ENCODE assay signal across 16 cellular contexts in the genomic region with DNA sequence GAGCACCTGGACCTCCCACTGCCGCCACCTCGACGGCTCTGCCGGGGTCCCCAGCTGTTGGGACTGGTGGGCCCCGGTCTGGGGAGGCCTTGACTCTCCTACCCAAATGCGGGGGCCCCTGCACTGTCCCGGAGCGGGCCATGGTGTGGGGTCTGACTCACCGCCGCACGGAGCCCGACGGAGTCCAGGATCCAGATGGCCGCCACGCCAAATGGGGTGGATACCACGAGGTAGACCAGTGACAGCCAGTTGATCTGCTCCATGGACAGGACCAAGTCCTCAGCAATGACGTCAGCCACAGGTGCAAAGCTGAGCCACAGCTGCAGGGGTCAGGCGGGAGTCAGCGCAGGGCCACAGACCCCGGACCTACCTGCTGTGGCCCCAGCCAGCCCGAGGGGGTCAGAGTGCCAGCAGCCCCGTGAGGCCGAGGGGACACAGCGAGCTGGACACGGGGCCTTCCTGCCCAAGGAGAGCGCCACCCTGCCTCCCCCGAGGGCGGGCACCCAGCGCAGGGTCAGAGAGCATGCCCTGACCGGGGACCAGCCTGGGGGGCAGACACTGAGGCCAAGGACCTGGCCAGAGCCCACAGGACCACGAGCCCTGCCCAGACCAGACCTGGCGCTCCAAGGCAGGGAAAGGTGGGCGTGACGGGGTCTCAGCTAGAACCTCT. TPM values are rescaled to one million over a fixed set of nuclear protein-coding genes. Genes with fewer than 3 reads are reported as not detected.
A peak's percentile ranks its signal among the peaks of the same experiment; 100 is the strongest.
DNase-seq lines count a peak whose midpoint lies in the region; ATAC-seq, FAIRE-seq and TF ChIP-seq lines count a peak whose summit lies in the region.
"Had no signal": no experiment of that assay in that cellular context is flagged by ENCODE, and none has a peak within 500 bp of the region (broad histone marks: within the 10 kb centered on the region; RNA-seq: fewer than 3 reads in every experiment).

No MANE protein-coding gene starts in this region.

- TF ChIP-seq CTCF in GM06990 (IDR thresholded peaks at IDR 0.05; ENCODE audit: insufficient read depth, low read length, poor library complexity, severe bottlenecking) (no peak), HepG2 (CRISPR knock-in tag; IDR thresholded peaks at IDR 0.05) (0 out of 2 replicates have a peak, but pooled peaks have one; percentile 22), natural killer cell (IDR thresholded peaks at IDR 0.05) (no peak), Calu3 (IDR thresholded peaks at IDR 0.05; ENCODE audit: unreplicated experiment) (no peak)

- H4K20me1 ChIP-seq in HepG2 (ENCODE audit: insufficient read depth, low read length) = no peaks in the 10 kb centered on the region
- H4K20me1 ChIP-seq: BLaER1 had no signal

- no peaks in the 10 kb centered on the region for H3K9me3 Mint-ChIP-seq in natural killer cell
- H3K9me3 Mint-ChIP-seq in Calu3 (ENCODE audit: low read depth, unreplicated experiment) = no peaks in the 10 kb centered on the region

- POLR2A ChIA-PET in HepG2 (lab: Yijun Ruan, JAX) = interaction anchor here (0.9 to 1.5 kb wide), 8 partner anchors 7 to 301 kb away, joined by 3 to 15 read pairs (median 5); a partner anchor contains a TSS

- TF ChIP-seq RAD21 in HepG2 (CRISPR knock-in tag; IDR thresholded peaks at IDR 0.05) = no peak

- H3K27me3 Mint-ChIP-seq in natural killer cell (ENCODE audit: low read depth in 2 of 2) (no peaks in the 10 kb centered on the region), Calu3 (ENCODE audit: unreplicated experiment) (no peaks in the 10 kb centered on the region)

- no peaks in the 10 kb centered on the region for H3K79me2 ChIP-seq in HepG2 (ENCODE audit: insufficient read depth, low read length)

- H3K27ac Mint-ChIP-seq in natural killer cell (no peak overlapping the region), Calu3 (ENCODE audit: unreplicated experiment) (no peak overlapping the region)

- DNase-seq in GM06990 (ENCODE audit: extremely low read depth, insufficient read length) (peak; percentile 14), SJCRH30 (no peak), HepG2 (ENCODE audit: low spot score) (no peak), natural killer cell (no peak), posterior vena cava (ENCODE audit: low spot score) (no peak), Calu3 (no peak)
- DNase-seq: amniotic stem cell; NCI-H187 treated with DMSO at 0.1 percent for 48 hours; NCI-H524 treated with DMSO at 0.1 percent for 48 hours; stimulated activated CD4-positive, alpha-beta T cell treated with anti-CD3 and anti-CD28 coated beads, Interleukin-12 subunit alpha, Interleukin-12 subunit beta, amount 100 ng/mL, for 4 hours had no signal

- CTCF ChIA-PET in HepG2 (lab: Yijun Ruan, JAX; ENCODE audit: low intra/inter-chr PET ratio, low total read pairs) (no interaction called here), Calu3 (lab: Charles Lee) (no interaction called here)

- H3K27me3 ChIP-seq in GM06990 (replicated peaks; ENCODE audit: control insufficient read depth, insufficient read depth, low read length) (no peaks in the 10 kb centered on the region), SJCRH30 (no peaks in the 10 kb centered on the region), HepG2 (ENCODE audit: control insufficient read depth in 1 of 2, insufficient read depth in 2 of 2, low read length in 2 of 2) (0 out of 5 replicates have a peak, but pooled peaks cover 0 to 1% of the 10 kb centered on the region in 2 experiments), skeletal muscle tissue (ENCODE audit: control insufficient read depth in 3 of 3, insufficient read depth in 3 of 3, low read length in 3 of 3) (no peaks in the 10 kb centered on the region)
- H3K27me3 ChIP-seq: BLaER1 had no signal

- H3K4me1 Mint-ChIP-seq in natural killer cell (peaks cover 10 to 32% of the 10 kb centered on the region in 2 donors), Calu3 (ENCODE audit: low read depth, unreplicated experiment) (peaks cover 7% of the 10 kb centered on the region)

- no peak overlapping the region for H3K4me3 Mint-ChIP-seq in natural killer cell
- no peak overlapping the region for H3K4me3 Mint-ChIP-seq in Calu3 (ENCODE audit: low read depth, unreplicated experiment)

- no peak overlapping the region for H3K4me3 ChIP-seq in GM06990 (replicated peaks; ENCODE audit: low read depth, low read length)
- no peak overlapping the region for H3K4me3 ChIP-seq in SJCRH30
- peak overlapping the region in 2 of 3 experiments; percentile 63 to 71; a peak in 3 of 6 replicates for H3K4me3 ChIP-seq in HepG2 (replicated peaks in 1 of 3; ENCODE audit: insufficient read depth in 1 of 3, low read depth in 2 of 3, low read length in 3 of 3)
- H3K4me3 ChIP-seq in skeletal muscle tissue (ENCODE audit: low read length in 3 of 3) = peak overlapping the region in 1 of 3 donors; percentile 69
- H3K4me3 ChIP-seq: BLaER1 had no signal

- TF ChIP-seq EP300 in HepG2 (IDR thresholded peaks at IDR 0.05; ENCODE audit: low read depth in 2 of 2, low read length in 2 of 2) (no peak), HepG2 (CRISPR knock-in tag; IDR thresholded peaks at IDR 0.05; ENCODE audit: borderline replicate concordance) (no peak)

- intact Hi-C loops in HepG2 (cut with micrococcal nuclease; ENCODE audit: unreplicated experiment) (loop anchor here (2.0 to 5.0 kb wide), 2 partner anchors 18 to 36 kb away; a partner anchor contains a TSS), natural killer cell (cut with micrococcal nuclease) (no loop called here), posterior vena cava (cut with DNase I) (no loop called here), Calu3 (cut with micrococcal nuclease; ENCODE audit: unreplicated experiment) (no loop called here)

- no peak for TF ChIP-seq POLR2A in HepG2 (IDR thresholded peaks at IDR 0.05; ENCODE audit: insufficient read depth in 1 of 2, low read depth in 2 of 2, low read length in 2 of 2)

- H3K4me1 ChIP-seq in SJCRH30 (peaks cover 15% of the 10 kb centered on the region), HepG2 (ENCODE audit: insufficient read depth, low read length) (peaks cover 79% of the 10 kb centered on the region), skeletal muscle tissue (ENCODE audit: control insufficient read depth in 3 of 3, insufficient read depth in 3 of 3, low read length in 3 of 3) (peaks cover 38 to 40% (median 38%) of the 10 kb centered on the region in 3 donors)

- no TSS peak for BruUV-seq in HepG2 (replicated peaks; lab: Mats Ljungman, UMichigan)
- BruUV-seq in Calu3 (replicated peaks; lab: Mats Ljungman, UMichigan) = no TSS peak

- H3K36me3 Mint-ChIP-seq in natural killer cell (no peaks in the 10 kb centered on the region), Calu3 (ENCODE audit: insufficient read depth, unreplicated experiment) (peaks cover 10% of the 10 kb centered on the region)

- peak overlapping the region; percentile 97 for H3K4me2 ChIP-seq in HepG2 (ENCODE audit: low read depth, low read length)
- H3K4me2 ChIP-seq: BLaER1 had no signal

- in situ Hi-C loops in HepG2 (cut with HindIII; ENCODE audit: extremely low pct_ligation_motif_present, low pct_unique_long_range_greater_than_20kb) = no loop called here

- ATAC-seq in HepG2 (no peak; the same call in 2 of the 3 replicates), HG03095 (IDR thresholded peaks at IDR 0.05; ENCODE audit: unreplicated experiment) (no peak), natural killer cell (no peak)

- H3K27ac ChIP-seq in SJCRH30 (peak overlapping the region; percentile 46), HepG2 (ENCODE audit: extremely low read length, insufficient read depth, low read length) (no peak overlapping the region), skeletal muscle tissue (ENCODE audit: low read depth, low read length) (peak overlapping the region; percentile 85)
- H3K27ac ChIP-seq: BLaER1 had no signal

- no peaks in the 10 kb centered on the region for H3K36me3 ChIP-seq in GM06990 (ENCODE audit: control insufficient read depth, insufficient read depth, low read length)
- H3K36me3 ChIP-seq in SJCRH30 = no peaks in the 10 kb centered on the region
- no peaks in the 10 kb centered on the region for H3K36me3 ChIP-seq in HepG2 (replicated peaks in 1 of 2; ENCODE audit: control insufficient read depth in 1 of 2, insufficient read depth in 2 of 2, low read length in 2 of 2)
- H3K36me3 ChIP-seq in skeletal muscle tissue (ENCODE audit: control insufficient read depth in 3 of 3, insufficient read depth in 3 of 3, low read length in 3 of 3) = no peaks in the 10 kb centered on the region
- H3K36me3 ChIP-seq: BLaER1 had no signal

- H3K9me3 ChIP-seq in SJCRH30 (replicated peaks) = no peaks in the 10 kb centered on the region
- H3K9me3 ChIP-seq in HepG2 (ENCODE audit: low read length) = no peaks in the 10 kb centered on the region
- no peaks in the 10 kb centered on the region for H3K9me3 ChIP-seq in skeletal muscle tissue (ENCODE audit: control insufficient read depth in 3 of 3, low read length in 3 of 3)
- H3K9me3 ChIP-seq: BLaER1, left lung had no signal

- H3K9ac ChIP-seq in HepG2 (ENCODE audit: insufficient read depth, low read depth, low read length) (0 out of 2 replicates have a peak overlapping the region, but pooled peaks have one; percentile 67), skeletal muscle tissue (ENCODE audit: low read depth in 1 of 3, low read length in 3 of 3) (peak overlapping the region in 2 of 3 donors; percentile 6 to 85)
- H3K9ac ChIP-seq: BLaER1 had no signal

- H2AFZ ChIP-seq in HepG2 (ENCODE audit: low read length) = no peak overlapping the region

- WGBS in HepG2 (ENCODE audit: low lambda C conversion rate) = 80% methylated on average over 5 of the region's 34 CpGs

- FAIRE-seq in HepG2 (lab: Jason Lieb, UNC) = no peak
- FAIRE-seq: GM12892 had no signal

RNA-seq across cellular contexts. Expression of a gene that starts 2.4 kb away (rescaled TPM):
- 0.13 TPM in 1 of 2 replicates, not detected in the other for total RNA-seq in SJCRH30 (2014; rRNA removed; shearing (Covaris generic))
- total RNA-seq in HepG2 (2016; rRNA removed; fragmentation: Illumina TruSeq; extraction: Trizol) (0.07 TPM in 1 of 2 replicates, not detected in the other), skeletal muscle tissue (4.2 TPM), natural killer cell (10 to 100 TPM; 10.0 to 14.9 (median 10.4) TPM), posterior vena cava (10 to 100 TPM in 1 of 2 donors, 1 to 10 TPM in 1; 9.3 to 10.4 TPM), Calu3 (2022) (0.24 and 0.40 TPM in 2 replicates)
- not detected in 2 replicates for total RNA-seq in HepG2 (2016; cell fraction: cytosol; rRNA removed; fragmentation: Illumina TruSeq; extraction: Trizol; ENCODE audit: low read depth)
- 0.09 TPM in 1 of 2 replicates, not detected in the other for total RNA-seq in HepG2 (2016; cell fraction: insoluble cytoplasmic fraction; rRNA removed; fragmentation: Illumina TruSeq; extraction: Trizol)
- total RNA-seq in HepG2 (2016; cell fraction: membrane; rRNA removed; fragmentation: Illumina TruSeq; extraction: Trizol) = not detected in 2 replicates
- total RNA-seq in HepG2 (2016; cell fraction: nucleus; rRNA removed; fragmentation: Illumina TruSeq; extraction: Trizol) = 0.62 TPM in 1 of 2 replicates, not detected in the other
- polyA plus RNA-seq in HepG2 (2011; rRNA removed) = 0.17 and 0.22 TPM in 2 replicates
- polyA plus RNA-seq in HepG2 (2011; cell fraction: cytosol; rRNA removed) = 0.10 and 0.16 TPM in 2 replicates
- polyA plus RNA-seq in HepG2 (2011; cell fraction: nucleus; rRNA removed) = 1.9 and 2.5 TPM in 2 replicates
- polyA plus RNA-seq in HepG2 (2012) = 0.21 and 0.29 TPM in 2 replicates
- polyA plus RNA-seq in HepG2 (2016; cell fraction: cytosol; fragmentation: Illumina TruSeq; extraction: Trizol; ENCODE audit: low read depth) = 0.07 TPM in 1 of 2 replicates, not detected in the other
- polyA plus RNA-seq in HepG2 (2016; cell fraction: insoluble cytoplasmic fraction; fragmentation: Illumina TruSeq; extraction: Trizol; ENCODE audit: low read depth) = not detected in 2 replicates
- polyA plus RNA-seq in HepG2 (2016; cell fraction: membrane; fragmentation: Illumina TruSeq; extraction: Trizol; ENCODE audit: low read depth) = not detected in 2 replicates
- 0.53 TPM in 1 of 2 replicates, not detected in the other for polyA plus RNA-seq in HepG2 (2016; cell fraction: nucleus; fragmentation: Illumina TruSeq; extraction: Trizol; ENCODE audit: insufficient read depth, low read depth)
- polyA minus RNA-seq in HepG2 (2011; rRNA and poly(A)+ RNA removed; ENCODE audit: low replicate concordance) = 0.12 TPM in 1 of 2 replicates, not detected in the other
- not detected in 2 replicates for polyA minus RNA-seq in HepG2 (2011; cell fraction: cytosol; rRNA and poly(A)+ RNA removed)
- polyA minus RNA-seq in HepG2 (2011; cell fraction: nucleus; rRNA and poly(A)+ RNA removed) = 0.25 and 0.26 TPM in 2 replicates
- total RNA-seq: M059J had no signal

RNA-seq across cellular contexts. Expression of a gene that starts 12.2 kb away (rescaled TPM):
- 3.2 and 3.4 TPM in 2 replicates for total RNA-seq in SJCRH30 (2014; rRNA removed; shearing (Covaris generic))
- total RNA-seq in HepG2 (2016; rRNA removed; fragmentation: Illumina TruSeq; extraction: Trizol) (11.0 and 16.0 TPM in 2 replicates), skeletal muscle tissue (978 TPM), natural killer cell (10 to 100 TPM; 23.4 to 39.5 (median 30.1) TPM), posterior vena cava (10 to 100 TPM in 1 of 2 donors, 1 to 10 TPM in 1; 7.9 to 12.4 TPM), Calu3 (2022) (7.6 and 8.5 TPM in 2 replicates)
- 6.7 and 8.0 TPM in 2 replicates for total RNA-seq in HepG2 (2016; cell fraction: cytosol; rRNA removed; fragmentation: Illumina TruSeq; extraction: Trizol; ENCODE audit: low read depth)
- total RNA-seq in HepG2 (2016; cell fraction: insoluble cytoplasmic fraction; rRNA removed; fragmentation: Illumina TruSeq; extraction: Trizol) = 10.1 and 16.2 TPM in 2 replicates
- 7.6 and 8.2 TPM in 2 replicates for total RNA-seq in HepG2 (2016; cell fraction: membrane; rRNA removed; fragmentation: Illumina TruSeq; extraction: Trizol)
- total RNA-seq in HepG2 (2016; cell fraction: nucleus; rRNA removed; fragmentation: Illumina TruSeq; extraction: Trizol) = 15.9 and 16.6 TPM in 2 replicates
- 6.5 and 11.5 TPM in 2 replicates for polyA plus RNA-seq in HepG2 (2011; rRNA removed)
- 4.1 and 4.4 TPM in 2 replicates for polyA plus RNA-seq in HepG2 (2011; cell fraction: cytosol; rRNA removed)
- 40.0 and 46.9 TPM in 2 replicates for polyA plus RNA-seq in HepG2 (2011; cell fraction: nucleus; rRNA removed)
- polyA plus RNA-seq in HepG2 (2012) = 7.4 and 8.9 TPM in 2 replicates
- polyA plus RNA-seq in HepG2 (2016; cell fraction: cytosol; fragmentation: Illumina TruSeq; extraction: Trizol; ENCODE audit: low read depth) = 4.4 and 5.5 TPM in 2 replicates
- polyA plus RNA-seq in HepG2 (2016; cell fraction: insoluble cytoplasmic fraction; fragmentation: Illumina TruSeq; extraction: Trizol; ENCODE audit: low read depth) = 8.5 and 12.2 TPM in 2 replicates
- 4.9 and 6.3 TPM in 2 replicates for polyA plus RNA-seq in HepG2 (2016; cell fraction: membrane; fragmentation: Illumina TruSeq; extraction: Trizol; ENCODE audit: low read depth)
- polyA plus RNA-seq in HepG2 (2016; cell fraction: nucleus; fragmentation: Illumina TruSeq; extraction: Trizol; ENCODE audit: insufficient read depth, low read depth) = 33.7 and 41.8 TPM in 2 replicates
- 3.4 and 4.4 TPM in 2 replicates for polyA minus RNA-seq in HepG2 (2011; rRNA and poly(A)+ RNA removed; ENCODE audit: low replicate concordance)
- polyA minus RNA-seq in HepG2 (2011; cell fraction: cytosol; rRNA and poly(A)+ RNA removed) = 1.4 TPM in 1 of 2 replicates, not detected in the other
- 11.8 and 15.5 TPM in 2 replicates for polyA minus RNA-seq in HepG2 (2011; cell fraction: nucleus; rRNA and poly(A)+ RNA removed)

RNA-seq across cellular contexts. Expression of a gene that starts 12.4 kb away (rescaled TPM):
- total RNA-seq in SJCRH30 (2014; rRNA removed; shearing (Covaris generic)) = 338 and 409 TPM in 2 replicates
- total RNA-seq in HepG2 (2016; rRNA removed; fragmentation: Illumina TruSeq; extraction: Trizol) (753 and 1,048 TPM in 2 replicates), skeletal muscle tissue (220 TPM), natural killer cell (100 to 1,000 TPM; 114 to 140 (median 136) TPM), posterior vena cava (100 to 1,000 TPM; 180 to 237 TPM), Calu3 (2022) (122 and 124 TPM in 2 replicates)
- 458 and 593 TPM in 2 replicates for total RNA-seq in HepG2 (2016; cell fraction: cytosol; rRNA removed; fragmentation: Illumina TruSeq; extraction: Trizol; ENCODE audit: low read depth)
- total RNA-seq in HepG2 (2016; cell fraction: insoluble cytoplasmic fraction; rRNA removed; fragmentation: Illumina TruSeq; extraction: Trizol) = 792 and 1,109 TPM in 2 replicates
- total RNA-seq in HepG2 (2016; cell fraction: membrane; rRNA removed; fragmentation: Illumina TruSeq; extraction: Trizol) = 613 and 660 TPM in 2 replicates
- 219 and 249 TPM in 2 replicates for total RNA-seq in HepG2 (2016; cell fraction: nucleus; rRNA removed; fragmentation: Illumina TruSeq; extraction: Trizol)
- polyA plus RNA-seq in HepG2 (2011; rRNA removed) = 301 and 305 TPM in 2 replicates
- polyA plus RNA-seq in HepG2 (2011; cell fraction: cytosol; rRNA removed) = 507 and 666 TPM in 2 replicates
- 133 and 152 TPM in 2 replicates for polyA plus RNA-seq in HepG2 (2011; cell fraction: nucleus; rRNA removed)
- 451 and 767 TPM in 2 replicates for polyA plus RNA-seq in HepG2 (2012)
- polyA plus RNA-seq in HepG2 (2016; cell fraction: cytosol; fragmentation: Illumina TruSeq; extraction: Trizol; ENCODE audit: low read depth) = 482 and 603 TPM in 2 replicates
- 926 and 995 TPM in 2 replicates for polyA plus RNA-seq in HepG2 (2016; cell fraction: insoluble cytoplasmic fraction; fragmentation: Illumina TruSeq; extraction: Trizol; ENCODE audit: low read depth)
- 496 and 594 TPM in 2 replicates for polyA plus RNA-seq in HepG2 (2016; cell fraction: membrane; fragmentation: Illumina TruSeq; extraction: Trizol; ENCODE audit: low read depth)
- 426 and 431 TPM in 2 replicates for polyA plus RNA-seq in HepG2 (2016; cell fraction: nucleus; fragmentation: Illumina TruSeq; extraction: Trizol; ENCODE audit: insufficient read depth, low read depth)
- polyA minus RNA-seq in HepG2 (2011; rRNA and poly(A)+ RNA removed; ENCODE audit: low replicate concordance) = 68.8 and 71.4 TPM in 2 replicates
- 62.0 and 63.6 TPM in 2 replicates for polyA minus RNA-seq in HepG2 (2011; cell fraction: cytosol; rRNA and poly(A)+ RNA removed)
- 23.6 and 38.7 TPM in 2 replicates for polyA minus RNA-seq in HepG2 (2011; cell fraction: nucleus; rRNA and poly(A)+ RNA removed)

RNA-seq across cellular contexts. Expression of a gene that starts 19.1 kb away (rescaled TPM):
- total RNA-seq in SJCRH30 (2014; rRNA removed; shearing (Covaris generic)) = 50.3 and 60.4 TPM in 2 replicates
- 24.2 and 28.6 TPM in 2 replicates for total RNA-seq in HepG2 (2016; rRNA removed; fragmentation: Illumina TruSeq; extraction: Trizol)
- 16.2 and 16.7 TPM in 2 replicates for total RNA-seq in HepG2 (2016; cell fraction: cytosol; rRNA removed; fragmentation: Illumina TruSeq; extraction: Trizol; ENCODE audit: low read depth)
- 22.5 and 27.7 TPM in 2 replicates for total RNA-seq in HepG2 (2016; cell fraction: insoluble cytoplasmic fraction; rRNA removed; fragmentation: Illumina TruSeq; extraction: Trizol)
- 36.9 and 38.9 TPM in 2 replicates for total RNA-seq in HepG2 (2016; cell fraction: membrane; rRNA removed; fragmentation: Illumina TruSeq; extraction: Trizol)
- total RNA-seq in HepG2 (2016; cell fraction: nucleus; rRNA removed; fragmentation: Illumina TruSeq; extraction: Trizol) = 40.6 and 42.6 TPM in 2 replicates
- 66.2 and 80.8 TPM in 2 replicates for polyA plus RNA-seq in HepG2 (2011; rRNA removed)
- polyA plus RNA-seq in HepG2 (2011; cell fraction: cytosol; rRNA removed) = 32.3 and 37.9 TPM in 2 replicates
- 406 and 428 TPM in 2 replicates for polyA plus RNA-seq in HepG2 (2011; cell fraction: nucleus; rRNA removed)
- 37.8 and 47.7 TPM in 2 replicates for polyA plus RNA-seq in HepG2 (2012)
- polyA plus RNA-seq in HepG2 (2016; cell fraction: cytosol; fragmentation: Illumina TruSeq; extraction: Trizol; ENCODE audit: low read depth) = 13.4 and 15.5 TPM in 2 replicates
- 20.0 and 26.4 TPM in 2 replicates for polyA plus RNA-seq in HepG2 (2016; cell fraction: insoluble cytoplasmic fraction; fragmentation: Illumina TruSeq; extraction: Trizol; ENCODE audit: low read depth)
- polyA plus RNA-seq in HepG2 (2016; cell fraction: membrane; fragmentation: Illumina TruSeq; extraction: Trizol; ENCODE audit: low read depth) = 26.7 and 30.4 TPM in 2 replicates
- 92.0 and 96.8 TPM in 2 replicates for polyA plus RNA-seq in HepG2 (2016; cell fraction: nucleus; fragmentation: Illumina TruSeq; extraction: Trizol; ENCODE audit: insufficient read depth, low read depth)
- polyA minus RNA-seq in HepG2 (2011; rRNA and poly(A)+ RNA removed; ENCODE audit: low replicate concordance) = 38.9 and 82.6 TPM in 2 replicates
- polyA minus RNA-seq in HepG2 (2011; cell fraction: cytosol; rRNA and poly(A)+ RNA removed) = 18.1 and 23.5 TPM in 2 replicates
- polyA minus RNA-seq in HepG2 (2011; cell fraction: nucleus; rRNA and poly(A)+ RNA removed) = 119 and 121 TPM in 2 replicates
- total RNA-seq in skeletal muscle tissue = 23.0 TPM
- total RNA-seq in natural killer cell = 100 to 1,000 TPM in 1 of 3 donors, 10 to 100 TPM in 2; 71.2 to 101 (median 97.2) TPM
- total RNA-seq in posterior vena cava = 10 to 100 TPM; 25.6 to 35.8 TPM
- 29.5 and 30.0 TPM in 2 replicates for total RNA-seq in Calu3 (2022)

Comparison
In these comparisons a context has a peak if more than half of its experiments do, and no peak if none do; other contexts are left out.
1. H3K4me3 ChIP-seq: peak in HepG2 (2 of 3); none in GM06990 (single experiment) and SJCRH30 (single experiment).
2. RNA of a gene that starts 12.2 kb away (total RNA-seq): 978 TPM in skeletal muscle tissue (single experiment); 23.4 to 39.5 TPM in natural killer cell, 6.7 to 16.6 TPM in HepG2, 7.9 to 12.4 TPM in posterior vena cava, 7.6 to 8.5 TPM in Calu3 and 3.2 to 3.4 TPM in SJCRH30; every median in the first group is over 10 times any median in the second.